Comparison of ENCODE assay signal across 8 cellular contexts in genomic region chr7:7183833-7184463, GRCh38. TPM values are rescaled to one million over a fixed set of nuclear protein-coding genes. Genes with fewer than 3 reads are reported as not detected.
A peak's percentile ranks its signal among the peaks of the same experiment; 100 is the strongest.
DNase-seq lines count a peak whose midpoint lies in the region; ATAC-seq, FAIRE-seq and TF ChIP-seq lines count a peak whose summit lies in the region.

No MANE protein-coding gene starts in this region.

- 17% methylated on average over 4 of the region's 4 CpGs for WGBS in K562 (ENCODE audit: insufficient coverage, low coverage, missing lambda C conversion rate)

- no peaks in the 10 kb centered on the region for H3K27me3 Mint-ChIP-seq in memory B cell

- no peaks in the 10 kb centered on the region for H4K20me1 ChIP-seq in K562 (replicated peaks; ENCODE audit: control insufficient read depth, insufficient read depth, low read length)

- TF ChIP-seq CTCF in AG10803 (conservative IDR thresholded peaks at IDR 0.05; ENCODE audit: low read length) (no peak), K562 (IDR thresholded peaks at IDR 0.05 in 2 of 3, conservative IDR thresholded peaks at IDR 0.05 in 1 of 3; ENCODE audit: insufficient read depth in 2 of 3, low read depth in 1 of 3, low read length in 3 of 3) (no peak)

- no peak for TF ChIP-seq EP300 in K562 (IDR thresholded peaks at IDR 0.05; ENCODE audit: low read length)

- H3K79me2 ChIP-seq in K562 (ENCODE audit: control insufficient read depth, insufficient read depth, low read length) = peaks cover 52% of the 10 kb centered on the region

- peak overlapping the region; percentile 93 for H3K4me3 Mint-ChIP-seq in memory B cell

- intact Hi-C loops in K562 (cut with micrococcal nuclease) = loop anchor here (2.0 to 10.0 kb wide), 3 partner anchors 189 to 238 kb away; no protein-coding TSS in a partner anchor

- peaks cover 22% of the 10 kb centered on the region for H3K4me1 Mint-ChIP-seq in memory B cell

- H3K9me3 Mint-ChIP-seq in memory B cell = no peaks in the 10 kb centered on the region

- H3K9me1 ChIP-seq in K562 (ENCODE audit: control insufficient read depth, insufficient read depth, low read length) = no peaks in the 10 kb centered on the region

- in situ Hi-C loops in K562 (cut with MboI) = no loop called here

- TSS peak; percentile 49 for BruUV-seq in K562 (replicated peaks; lab: Mats Ljungman, UMichigan)

- H3K4me3 ChIP-seq in AG10803 (ENCODE audit: low read length) (peak overlapping the region; percentile 87), K562 (peak overlapping the region; percentile 87)

- DNase-seq in AG10803 (ENCODE audit: low read depth) (peak; percentile 22), HS-5 (ENCODE audit: low read depth) (peak; percentile 36), K562 (ENCODE audit: extremely low read depth in 1 of 4, low spot score in 3 of 4) (no peak), memory B cell (ENCODE audit: low spot score in 2 of 2) (no peak), HuH-7.5 (ENCODE audit: low spot score) (no peak)
- no peak for DNase-seq in stimulated activated naive CD4-positive, alpha-beta T cell (lab: John Stamatoyannopoulos, UW)

- POLR2A ChIA-PET in K562 (lab: Yijun Ruan, JAX) = interaction anchor here (0.6 to 1.4 kb wide), 4 partner anchors 16 to 83 kb away, joined by 3 to 5 read pairs (median 4); no protein-coding TSS in a partner anchor

- no peak for TF ChIP-seq POLR2A in K562 (conservative IDR thresholded peaks at IDR 0.05)

- no peaks in the 10 kb centered on the region for H3K9me3 ChIP-seq in K562 (replicated peaks; ENCODE audit: control insufficient read depth, insufficient read depth, low read depth, low read length)

- H3K9ac ChIP-seq in K562 (ENCODE audit: insufficient read depth in 1 of 2, low read depth in 2 of 2, low read length in 2 of 2) = peak overlapping the region in 1 of 2 experiments; percentile 86; a peak in 2 of 4 replicates

- FAIRE-seq in K562 (lab: Jason Lieb, UNC) = no peak

- H3K27ac Mint-ChIP-seq in memory B cell = no peak overlapping the region

- no peak for ATAC-seq in K562
- ATAC-seq in memory B cell (ENCODE audit: low read depth) = no peak
- ATAC-seq in HG02973 (IDR thresholded peaks at IDR 0.05; ENCODE audit: unreplicated experiment) = no peak
- no peak for ATAC-seq in GM21576 (IDR thresholded peaks at IDR 0.05; ENCODE audit: unreplicated experiment)

- no peak overlapping the region for H2AFZ ChIP-seq in K562 (ENCODE audit: low read depth, low read length)

- peaks cover 7 to 11% of the 10 kb centered on the region in 2 experiments; a peak in 3 of 5 replicates for H3K4me1 ChIP-seq in K562 (replicated peaks in 1 of 2; ENCODE audit: control insufficient read depth in 2 of 2, insufficient read depth in 2 of 2, low read length in 2 of 2)

- no peak for TF ChIP-seq RAD21 in K562 (CRISPR knock-in tag; conservative IDR thresholded peaks at IDR 0.05 in 1 of 2, IDR thresholded peaks at IDR 0.05 in 1 of 2)

- H3K4me2 ChIP-seq in K562 (ENCODE audit: insufficient read depth, low read length) = peak overlapping the region; percentile 88

- CTCF ChIA-PET in K562 (lab: Yijun Ruan, JAX; ENCODE audit: low intra/inter-chr PET ratio) = no interaction called here

- H3K27ac ChIP-seq in K562 (ENCODE audit: extremely low read depth, low read depth, low read length) = no peak overlapping the region; the same call in 2 of the 3 replicates

- peaks cover 11% of the 10 kb centered on the region for H3K36me3 ChIP-seq in K562 (ENCODE audit: control insufficient read depth, insufficient read depth, low read length)

- H3K36me3 Mint-ChIP-seq in memory B cell = peaks cover 4% of the 10 kb centered on the region

- H3K27me3 ChIP-seq in K562 (ENCODE audit: control insufficient read depth in 2 of 2, insufficient read depth in 2 of 2, low read length in 2 of 2) = no peaks in the 10 kb centered on the region

TF ChIP-seq in K562, 482 proteins besides CTCF, POLR2A, EP300 and RAD21:
- no peak for TF ChIP-seq CBX5 (IDR thresholded peaks at IDR 0.05; ENCODE audit: borderline replicate concordance, low read depth)
- no peak for TF ChIP-seq ID3 (CRISPR knock-in tag; IDR thresholded peaks at IDR 0.05)
- no peak for TF ChIP-seq ID3 (tag; IDR thresholded peaks at IDR 0.05)
- TF ChIP-seq FOSL1 (tag; conservative IDR thresholded peaks at IDR 0.05) = peak; percentile 62; the same call in 1 of the 2 replicates
- no peak for TF ChIP-seq JUND (IDR thresholded peaks at IDR 0.05; ENCODE audit: borderline replicate concordance, low read depth, low read length)
- peak; percentile 75; the same call in 1 of the 3 replicates for TF ChIP-seq JUND (tag; IDR thresholded peaks at IDR 0.05; ENCODE audit: borderline replicate concordance, low read depth, low read length)
- peak; percentile 32; the same call in 1 of the 2 replicates for TF ChIP-seq SMARCC2 (IDR thresholded peaks at IDR 0.05; ENCODE audit: low read depth)
- TF ChIP-seq ATF3 (IDR thresholded peaks at IDR 0.05) = peak; percentile 75
- no peak for TF ChIP-seq ATF3 (CRISPR knock-in tag; conservative IDR thresholded peaks at IDR 0.05)

RNA-seq across cellular contexts. Expression of gene C1GALT1, which starts 1.6 kb away (rescaled TPM):
- total RNA-seq in K562 (2011; cell fraction: chromatin; rRNA removed; ENCODE audit: low replicate concordance) = 25.1 and 117 TPM in 2 replicates
- total RNA-seq in K562 (2011; cell fraction: nucleolus; rRNA removed) = 12.7 and 14.6 TPM in 2 replicates
- 37.6 and 62.7 TPM in 2 replicates for total RNA-seq in K562 (2011; cell fraction: nucleoplasm; rRNA removed)
- total RNA-seq in K562 (2014; rRNA removed) (15.2 and 22.7 TPM in 2 replicates), K562 (2014; rRNA removed; fragmentation: Illumina TruSeq; extraction: Trizol) (33.2 and 37.5 TPM in 2 replicates), K562 (2015; rRNA removed; fragmentation: Illumina TruSeq; extraction: Trizol) (23.3 and 24.1 TPM in 2 replicates), K562 (2021) (25.3 and 27.8 TPM in 2 replicates)
- polyA plus RNA-seq in K562 (2011; rRNA removed) (23.7 and 30.8 TPM in 2 replicates), K562 (2014; fragmentation: Illumina TruSeq; extraction: Trizol) (16.1 and 25.2 TPM in 2 replicates), K562 (2014; fragmentation: Nextera tagmentation; extraction: Ambion mirVana) (1 to 10 TPM; 5.0 to 6.4 TPM), K562 (2014; rRNA removed) (17.3 and 21.0 TPM in 2 replicates)
- 7.8 and 8.4 TPM in 2 replicates for polyA plus RNA-seq in K562 (2011; cell fraction: cytosol; rRNA removed)
- polyA plus RNA-seq in K562 (2011; cell fraction: nucleus; rRNA removed) = 8.5 and 12.2 TPM in 2 replicates
- 10.7 and 11.1 TPM in 2 replicates for polyA plus RNA-seq in K562 (2012)
- polyA minus RNA-seq in K562 (2011; rRNA and poly(A)+ RNA removed) = 35.5 and 54.5 TPM in 2 replicates
- 8.3 and 9.4 TPM in 2 replicates for polyA minus RNA-seq in K562 (2011; cell fraction: cytosol; rRNA and poly(A)+ RNA removed)
- polyA minus RNA-seq in K562 (2011; cell fraction: nucleus; rRNA and poly(A)+ RNA removed) = 19.1 and 29.2 TPM in 2 replicates

Comparison
In these comparisons a context has a peak if more than half of its experiments do, and no peak if none do; other contexts are left out.
1. DNase-seq: peak in AG10803 (single experiment) and HS-5 (single experiment); none in K562 (0 of 4), memory B cell (0 of 2), HuH-7.5 (single experiment) and stimulated activated naive CD4-positive, alpha-beta T cell (0 of 6).